ENCODE assay signal across 14 cellular contexts in genomic region chr2:217079165-217079564, GRCh38.
A peak's percentile ranks its signal among the peaks of the same experiment; 100 is the strongest.
DNase-seq lines count a peak whose midpoint lies in the region; ATAC-seq, FAIRE-seq and TF ChIP-seq lines count a peak whose summit lies in the region.
"Had no signal": no experiment of that assay in that cellular context is flagged by ENCODE, and none has a peak within 500 bp of the region (broad histone marks: within the 10 kb centered on the region; RNA-seq: fewer than 3 reads in every experiment).

No MANE protein-coding gene starts in this region.

- no peak for ATAC-seq in GM12878
- peak; percentile 91 to 94 for ATAC-seq in gastrocnemius medialis
- no peak for ATAC-seq in omental fat pad (ENCODE audit: low FRiP score)
- no peak for ATAC-seq in HepG2
- ATAC-seq: GM23338 had no signal

- H3K79me2 ChIP-seq in GM12878 (ENCODE audit: control insufficient read depth, insufficient read depth, low read length) (no peaks in the 10 kb centered on the region), HepG2 (ENCODE audit: insufficient read depth, low read length) (no peaks in the 10 kb centered on the region)

- WGBS in GM12878 (ENCODE audit: insufficient coverage, insufficient replicate concordance, low lambda C conversion rate, missing lambda C conversion rate): 56% methylated on average over 1 of the region's 1 CpG
- WGBS in HepG2 (ENCODE audit: low lambda C conversion rate): 97% methylated on average over 1 of the region's 1 CpG

- FAIRE-seq in GM12878 (lab: Jason Lieb, UNC) (peak; percentile 7), HepG2 (lab: Jason Lieb, UNC) (no peak)
- FAIRE-seq: GM12891 had no signal

- H3K9ac ChIP-seq in GM12878 (ENCODE audit: control insufficient read depth, insufficient read depth, low read length) (no peak overlapping the region), HepG2 (ENCODE audit: insufficient read depth, low read depth, low read length) (no peak overlapping the region)
- H3K9ac ChIP-seq: BLaER1 treated with 17β-estradiol and CSF1 and Interleukin-3, amounts not matched to agents 10 nM and 100 nM had no signal

- TF ChIP-seq EP300 in GM12878 (IDR thresholded peaks at IDR 0.05; ENCODE audit: borderline replicate concordance in 1 of 2, control insufficient read depth in 1 of 2, low read depth in 2 of 2, low read length in 2 of 2) (no peak), HepG2 (IDR thresholded peaks at IDR 0.05; ENCODE audit: low read depth in 2 of 2, low read length in 2 of 2) (no peak), HepG2 (CRISPR knock-in tag; IDR thresholded peaks at IDR 0.05; ENCODE audit: borderline replicate concordance) (no peak)

- intact Hi-C loops in GM12878 (cut with micrococcal nuclease; ENCODE audit: unreplicated experiment) (no loop called here), gastrocnemius medialis (cut with DNase I; ENCODE audit: low total_unique reads) (no loop called here), HepG2 (cut with micrococcal nuclease; ENCODE audit: unreplicated experiment) (no loop called here)

- H3K4me2 ChIP-seq in GM12878 (ENCODE audit: control insufficient read depth, insufficient read depth): no peak overlapping the region
- H3K4me2 ChIP-seq in HepG2 (ENCODE audit: low read depth, low read length): no peak overlapping the region
- H3K4me2 ChIP-seq: BLaER1 treated with 17β-estradiol and CSF1 and Interleukin-3, amounts not matched to agents 10 nM and 100 nM; GM23338 had no signal

- peak; percentile 77 for DNase-seq in MG63
- DNase-seq in GM12878 (ENCODE audit: low read depth, low spot score): no peak
- DNase-seq in medulla oblongata (ENCODE audit: extremely low spot score): peak; percentile 18
- DNase-seq in gastrocnemius medialis: peak; percentile 65 to 69
- DNase-seq in omental fat pad (ENCODE audit: low spot score): no peak
- no peak for DNase-seq in NCI-H1092 (lab: John Stamatoyannopoulos, UW)
- no peak for DNase-seq in HepG2 (ENCODE audit: low spot score)
- DNase-seq: ACHN; CD4-positive, alpha-beta memory T cell; DMS79; H9 had no signal

- POLR2A ChIA-PET in GM12878 (lab: Charles Lee) (no interaction called here), HepG2 (lab: Yijun Ruan, JAX) (no interaction called here)

- H2AFZ ChIP-seq in GM12878 (ENCODE audit: control insufficient read depth, low read depth, low read length): no peak overlapping the region
- H2AFZ ChIP-seq in HepG2 (ENCODE audit: low read length): no peak overlapping the region

- RAD21 ChIA-PET in GM12878 (lab: Charles Lee; ENCODE audit: unreplicated experiment): no interaction called here

- in situ Hi-C loops in GM12878 (cut with MboI): no loop called here
- in situ Hi-C loops in gastrocnemius medialis (cut with MboI; ENCODE audit: low sequenced_read_pairs in 4 of 4): no loop called here
- in situ Hi-C loops in HepG2 (cut with HindIII; ENCODE audit: extremely low pct_ligation_motif_present, low pct_unique_long_range_greater_than_20kb): no loop called here

- CTCF ChIA-PET in GM12878 (lab: Yijun Ruan, JAX) (interaction anchor here (0.9 kb wide), 1 partner anchor 20 kb away, joined by 3 read pairs; no protein-coding TSS in a partner anchor), HepG2 (lab: Yijun Ruan, JAX; ENCODE audit: low intra/inter-chr PET ratio, low total read pairs) (no interaction called here)

- SMC1A ChIA-PET in GM12878 (lab: Charles Lee; ENCODE audit: uncharacterized antibody, unreplicated experiment): interaction anchor here (0.7 to 0.9 kb wide), 2 partner anchors 10 to 19 kb away, joined by 3 read pairs; no protein-coding TSS in a partner anchor

- BruUV-seq in GM12878 (replicated peaks; lab: Mats Ljungman, UMichigan) (no TSS peak), HepG2 (replicated peaks; lab: Mats Ljungman, UMichigan) (no TSS peak)

- H3K27me3 ChIP-seq in MG63 (no peaks in the 10 kb centered on the region), GM12878 (replicated peaks in 1 of 2; ENCODE audit: control insufficient read depth in 2 of 2, insufficient read depth in 2 of 2, low read length in 1 of 2) (no peaks in the 10 kb centered on the region), gastrocnemius medialis (no peaks in the 10 kb centered on the region), HepG2 (ENCODE audit: control insufficient read depth in 1 of 2, insufficient read depth in 2 of 2, low read length in 2 of 2) (no peaks in the 10 kb centered on the region; a peak in 2 of 5 replicates)

- no peaks in the 10 kb centered on the region; the same call in 1 of the 2 replicates for H3K9me3 ChIP-seq in MG63
- H3K9me3 ChIP-seq in GM12878 (replicated peaks; ENCODE audit: control insufficient read depth, insufficient read depth, low read length): no peaks in the 10 kb centered on the region
- no peaks in the 10 kb centered on the region for H3K9me3 ChIP-seq in gastrocnemius medialis
- no peaks in the 10 kb centered on the region for H3K9me3 ChIP-seq in HepG2 (ENCODE audit: low read length)
- H3K9me3 ChIP-seq: BLaER1 treated with 17β-estradiol and CSF1 and Interleukin-3, amounts not matched to agents 10 nM and 100 nM had no signal

- H3K4me1 ChIP-seq in GM12878 (ENCODE audit: control insufficient read depth, insufficient read depth, low read length) (no peaks in the 10 kb centered on the region), gastrocnemius medialis (peaks cover 12 to 22% of the 10 kb centered on the region in 2 donors), HepG2 (ENCODE audit: insufficient read depth, low read length) (no peaks in the 10 kb centered on the region)
- H3K4me1 ChIP-seq: BLaER1 treated with 17β-estradiol and CSF1 and Interleukin-3, amounts not matched to agents 10 nM and 100 nM had no signal

- TF ChIP-seq RAD21 in GM12878 (IDR thresholded peaks at IDR 0.05; ENCODE audit: insufficient read depth, low read depth, low read length) (no peak), HepG2 (CRISPR knock-in tag; IDR thresholded peaks at IDR 0.05) (no peak)

- H3K4me3 ChIP-seq in MG63 (no peak overlapping the region), GM12878 (no peak overlapping the region), gastrocnemius medialis (no peak overlapping the region), HepG2 (replicated peaks in 1 of 3; ENCODE audit: insufficient read depth in 1 of 3, low read depth in 2 of 3, low read length in 3 of 3) (no peak overlapping the region)
- H3K4me3 ChIP-seq: BLaER1 treated with 17β-estradiol and CSF1 and Interleukin-3, amounts not matched to agents 10 nM and 100 nM; GM23338 had no signal

- no peaks in the 10 kb centered on the region for H4K20me1 ChIP-seq in GM12878 (ENCODE audit: control insufficient read depth, insufficient read depth)
- H4K20me1 ChIP-seq in HepG2 (ENCODE audit: insufficient read depth, low read length): no peaks in the 10 kb centered on the region
- H4K20me1 ChIP-seq: BLaER1 treated with 17β-estradiol and CSF1 and Interleukin-3, amounts not matched to agents 10 nM and 100 nM had no signal

- H3K36me3 ChIP-seq in MG63 (no peaks in the 10 kb centered on the region), GM12878 (ENCODE audit: control insufficient read depth in 2 of 2, insufficient read depth in 2 of 2, low read length in 1 of 2) (no peaks in the 10 kb centered on the region), gastrocnemius medialis (no peaks in the 10 kb centered on the region), HepG2 (replicated peaks in 1 of 2; ENCODE audit: control insufficient read depth in 1 of 2, insufficient read depth in 2 of 2, low read length in 2 of 2) (no peaks in the 10 kb centered on the region)
- H3K36me3 ChIP-seq: BLaER1 treated with 17β-estradiol and CSF1 and Interleukin-3, amounts not matched to agents 10 nM and 100 nM had no signal

- H3K27ac ChIP-seq in GM12878 (ENCODE audit: control insufficient read depth, insufficient read depth) (no peak overlapping the region), gastrocnemius medialis (peak overlapping the region; percentile 21 to 31 (median 22)), HepG2 (ENCODE audit: extremely low read length, insufficient read depth, low read length) (no peak overlapping the region)
- H3K27ac ChIP-seq: BLaER1 treated with 17β-estradiol and CSF1 and Interleukin-3, amounts not matched to agents 10 nM and 100 nM had no signal

- TF ChIP-seq POLR2A in GM12878 (IDR thresholded peaks at IDR 0.05; ENCODE audit: low read depth, low read length) (no peak), gastrocnemius medialis (IDR thresholded peaks at IDR 0.05) (no peak), HepG2 (IDR thresholded peaks at IDR 0.05; ENCODE audit: insufficient read depth in 1 of 2, low read depth in 2 of 2, low read length in 2 of 2) (no peak)

- no peak for TF ChIP-seq CTCF in GM12878 (IDR thresholded peaks at IDR 0.05 in 2 of 3, conservative IDR thresholded peaks at IDR 0.05 in 1 of 3; ENCODE audit: control insufficient read depth in 2 of 3, extremely low read depth in 1 of 3, insufficient read depth in 1 of 3, low read depth in 3 of 3, low read length in 3 of 3)
- no peak for TF ChIP-seq CTCF in gastrocnemius medialis (IDR thresholded peaks at IDR 0.05 in 4 of 5, conservative IDR thresholded peaks at IDR 0.05 in 1 of 5)
- no peak for TF ChIP-seq CTCF in omental fat pad (IDR thresholded peaks at IDR 0.05)
- TF ChIP-seq CTCF in HepG2 (CRISPR knock-in tag; IDR thresholded peaks at IDR 0.05): no peak

TF ChIP-seq in GM12878, 131 proteins besides CTCF, POLR2A, EP300 and RAD21 (continues in another document):
- TF ChIP-seq IKZF2 (IDR thresholded peaks at IDR 0.05) (no peak), HDAC2 (IDR thresholded peaks at IDR 0.05) (no peak), ZSCAN29 (IDR thresholded peaks at IDR 0.05) (no peak), CREM (IDR thresholded peaks at IDR 0.05; ENCODE audit: low read depth) (no peak), TAF1 (IDR thresholded peaks at IDR 0.05; ENCODE audit: borderline replicate concordance, low read depth, low read length) (no peak), SUZ12 (IDR thresholded peaks at IDR 0.05; ENCODE audit: unreplicated experiment) (no peak)

TF ChIP-seq in HepG2, 621 proteins besides CTCF, POLR2A, EP300 and RAD21 (continues in another document):
- TF ChIP-seq KDM1A (CRISPR knock-in tag; IDR thresholded peaks at IDR 0.05) (no peak), GRHL1 (CRISPR knock-in tag; conservative IDR thresholded peaks at IDR 0.05) (no peak)

Comparison
In these comparisons a context has a peak if more than half of its experiments do, and no peak if none do; other contexts are left out.
1. DNase-seq: peak in MG63 (single experiment), medulla oblongata (single experiment) and gastrocnemius medialis (2 of 2); none in GM12878 (single experiment), omental fat pad (single experiment), NCI-H1092 (single experiment) and HepG2 (single experiment).
2. ATAC-seq: peak in gastrocnemius medialis (2 of 2); none in GM12878 (single experiment), omental fat pad (single experiment) and HepG2 (single experiment).
3. H3K27ac ChIP-seq: peak in gastrocnemius medialis (4 of 4); none in GM12878 (single experiment) and HepG2 (single experiment).